21 cellular contexts compared by ENCODE assay signal in the genomic region with DNA sequence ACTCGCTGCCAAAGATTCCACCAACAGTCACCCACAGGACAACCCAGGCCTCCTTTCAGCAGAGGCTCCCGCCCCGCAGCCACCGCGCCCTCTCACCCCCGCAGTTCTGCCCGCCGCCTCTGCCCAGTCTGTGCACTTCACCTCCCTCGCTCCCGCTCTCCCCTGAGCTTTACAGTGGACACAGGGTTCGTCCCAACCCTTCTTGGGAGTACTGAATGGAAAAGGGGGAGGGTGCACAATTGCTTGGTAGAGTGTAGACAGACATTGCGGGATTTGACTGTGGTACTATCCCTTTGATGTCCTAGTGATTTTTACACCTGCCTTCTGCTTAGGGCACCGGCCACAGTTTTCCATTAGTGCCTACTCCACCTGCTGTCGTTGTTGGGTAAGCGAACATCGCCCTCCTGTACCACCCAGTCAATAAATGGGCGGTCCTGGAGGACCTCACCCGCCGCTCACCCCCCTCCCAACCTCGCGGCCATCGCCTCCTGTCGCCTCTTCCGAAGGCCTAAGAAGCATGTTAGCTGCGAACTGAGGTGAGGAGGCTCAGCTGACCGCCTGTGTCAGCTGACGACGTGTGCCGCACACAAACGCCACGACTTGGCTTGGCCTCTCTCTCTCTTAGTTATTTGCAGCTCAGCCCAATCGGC.
"Had no signal": no experiment of that assay in that cellular context is flagged by ENCODE, and none has a peak within 500 bp of the region (broad histone marks: within the 10 kb centered on the region; RNA-seq: fewer than 3 reads in every experiment).

No MANE protein-coding gene starts in this region.

- ATAC-seq: effector memory CD8-positive, alpha-beta T cell; gastrocnemius medialis; left lung; natural killer cell; stimulated activated effector memory CD8-positive, alpha-beta T cell treated with anti-CD3 and anti-CD28 coated beads, Interleukin-12 subunit alpha, Interleukin-12 subunit beta, amount 100 ng/mL, for 72 hours had no signal

- H3K36me3 ChIP-seq: esophagus squamous epithelium, gastrocnemius medialis, heart left ventricle, left lung, ovary, prostate gland, right atrium auricular region, transverse colon, vagina had no signal

- FAIRE-seq: colon had no signal

- H3K4me1 ChIP-seq: gastrocnemius medialis, prostate gland, right atrium auricular region, transverse colon, vagina had no signal

- H3K4me3 ChIP-seq: esophagus squamous epithelium, gastrocnemius medialis, left lung, ovary, prostate gland, right atrium auricular region, transverse colon, vagina had no signal

- DNase-seq: activated gamma-delta T cell treated with Interleukin-2 at 50 U/mL for 16 hours; activated T-cell treated with anti-CD3 and anti-CD28 coated beads, Interleukin-2, amount 50 U/mL, for 1 hour; anterior cingulate cortex; caudate nucleus; effector memory CD8-positive, alpha-beta T cell; esophagus squamous epithelium; gastrocnemius medialis; heart left ventricle; mammary epithelial cell; midbrain; natural killer cell; ovary; stimulated activated CD4-positive, alpha-beta T cell treated with anti-CD3 and anti-CD28 coated beads, Interleukin-1b, Interleukin-23, amount 100 ng/mL, for 48 hours; T-helper 9 cell; transverse colon had no signal

- H3K27ac ChIP-seq: esophagus squamous epithelium, gastrocnemius medialis, heart left ventricle, left lung, ovary, prostate gland, right atrium auricular region, transverse colon, vagina had no signal

- H3K27me3 ChIP-seq: ovary, vagina had no signal

- H3K9me3 ChIP-seq: esophagus squamous epithelium, gastrocnemius medialis, heart left ventricle, left lung, ovary, prostate gland, right atrium auricular region, transverse colon, vagina had no signal
